Comparison of ENCODE assay signal across 1 cellular context in the genomic region with DNA sequence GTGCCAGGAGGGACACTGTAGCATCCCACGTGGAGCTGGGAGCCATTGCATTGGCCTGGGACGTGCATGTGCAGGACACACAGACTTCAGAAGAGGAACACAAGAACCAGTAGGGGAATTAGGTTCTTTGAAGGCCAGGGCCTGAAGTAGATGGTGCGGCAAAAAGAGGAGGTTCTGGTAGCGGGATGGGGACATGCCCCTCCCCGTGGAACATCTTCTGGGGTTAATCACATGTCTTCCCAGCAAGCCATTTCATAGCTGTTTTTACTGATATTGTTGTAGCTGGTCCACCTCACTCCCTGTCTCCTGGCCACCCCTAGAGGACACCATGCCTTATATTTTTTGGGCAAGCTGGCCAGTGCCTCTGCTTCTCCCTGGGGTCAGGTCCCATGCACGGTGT.
TF ChIP-seq lines count a peak whose summit lies in the region.

No MANE protein-coding gene starts in this region.

TF ChIP-seq in HCT116, 20 proteins besides CTCF, POLR2A, EP300 and RAD21 (continued from another document):
- TF ChIP-seq SP1 (IDR thresholded peaks at IDR 0.05; ENCODE audit: low read depth) = no peak
- no peak for TF ChIP-seq TCF7L2 (IDR thresholded peaks at IDR 0.05; ENCODE audit: borderline replicate concordance, extremely low read depth, insufficient read depth, insufficient read length)
- TF ChIP-seq, protein P1, sequence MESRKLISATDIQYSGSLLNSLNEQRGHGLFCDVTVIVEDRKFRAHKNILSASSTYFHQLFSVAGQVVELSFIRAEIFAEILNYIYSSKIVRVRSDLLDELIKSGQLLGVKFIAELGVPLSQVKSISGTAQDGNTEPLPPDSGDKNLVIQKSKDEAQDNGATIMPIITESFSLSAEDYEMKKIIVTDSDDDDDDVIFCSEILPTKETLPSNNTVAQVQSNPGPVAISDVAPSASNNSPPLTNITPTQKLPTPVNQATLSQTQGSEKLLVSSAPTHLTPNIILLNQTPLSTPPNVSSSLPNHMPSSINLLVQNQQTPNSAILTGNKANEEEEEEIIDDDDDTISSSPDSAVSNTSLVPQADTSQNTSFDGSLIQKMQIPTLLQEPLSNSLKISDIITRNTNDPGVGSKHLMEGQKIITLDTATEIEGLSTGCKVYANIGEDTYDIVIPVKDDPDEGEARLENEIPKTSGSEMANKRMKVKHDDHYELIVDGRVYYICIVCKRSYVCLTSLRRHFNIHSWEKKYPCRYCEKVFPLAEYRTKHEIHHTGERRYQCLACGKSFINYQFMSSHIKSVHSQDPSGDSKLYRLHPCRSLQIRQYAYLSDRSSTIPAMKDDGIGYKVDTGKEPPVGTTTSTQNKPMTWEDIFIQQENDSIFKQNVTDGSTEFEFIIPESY (IDR thresholded peaks at IDR 0.05; ENCODE audit: extremely low read depth, insufficient replicate concordance, low read length) = no peak
- no peak for TF ChIP-seq ZNF274 (IDR thresholded peaks at IDR 0.05; ENCODE audit: low read depth, low read length)
- TF ChIP-seq YY1 (IDR thresholded peaks at IDR 0.05; ENCODE audit: extremely low read depth, insufficient replicate concordance, low read depth, low read length) = no peak
- no peak for TF ChIP-seq EGR1 (IDR thresholded peaks at IDR 0.05; ENCODE audit: low read depth)
- no peak for TF ChIP-seq FOSL1 (IDR thresholded peaks at IDR 0.05; ENCODE audit: low read depth)
- no peak for TF ChIP-seq CBX3 (IDR thresholded peaks at IDR 0.05; ENCODE audit: low read depth)
- TF ChIP-seq CEBPB (IDR thresholded peaks at IDR 0.05; ENCODE audit: low read depth) = no peak
- TF ChIP-seq, protein P2, sequence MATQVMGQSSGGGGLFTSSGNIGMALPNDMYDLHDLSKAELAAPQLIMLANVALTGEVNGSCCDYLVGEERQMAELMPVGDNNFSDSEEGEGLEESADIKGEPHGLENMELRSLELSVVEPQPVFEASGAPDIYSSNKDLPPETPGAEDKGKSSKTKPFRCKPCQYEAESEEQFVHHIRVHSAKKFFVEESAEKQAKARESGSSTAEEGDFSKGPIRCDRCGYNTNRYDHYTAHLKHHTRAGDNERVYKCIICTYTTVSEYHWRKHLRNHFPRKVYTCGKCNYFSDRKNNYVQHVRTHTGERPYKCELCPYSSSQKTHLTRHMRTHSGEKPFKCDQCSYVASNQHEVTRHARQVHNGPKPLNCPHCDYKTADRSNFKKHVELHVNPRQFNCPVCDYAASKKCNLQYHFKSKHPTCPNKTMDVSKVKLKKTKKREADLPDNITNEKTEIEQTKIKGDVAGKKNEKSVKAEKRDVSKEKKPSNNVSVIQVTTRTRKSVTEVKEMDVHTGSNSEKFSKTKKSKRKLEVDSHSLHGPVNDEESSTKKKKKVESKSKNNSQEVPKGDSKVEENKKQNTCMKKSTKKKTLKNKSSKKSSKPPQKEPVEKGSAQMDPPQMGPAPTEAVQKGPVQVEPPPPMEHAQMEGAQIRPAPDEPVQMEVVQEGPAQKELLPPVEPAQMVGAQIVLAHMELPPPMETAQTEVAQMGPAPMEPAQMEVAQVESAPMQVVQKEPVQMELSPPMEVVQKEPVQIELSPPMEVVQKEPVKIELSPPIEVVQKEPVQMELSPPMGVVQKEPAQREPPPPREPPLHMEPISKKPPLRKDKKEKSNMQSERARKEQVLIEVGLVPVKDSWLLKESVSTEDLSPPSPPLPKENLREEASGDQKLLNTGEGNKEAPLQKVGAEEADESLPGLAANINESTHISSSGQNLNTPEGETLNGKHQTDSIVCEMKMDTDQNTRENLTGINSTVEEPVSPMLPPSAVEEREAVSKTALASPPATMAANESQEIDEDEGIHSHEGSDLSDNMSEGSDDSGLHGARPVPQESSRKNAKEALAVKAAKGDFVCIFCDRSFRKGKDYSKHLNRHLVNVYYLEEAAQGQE (IDR thresholded peaks at IDR 0.05; ENCODE audit: low read depth) = no peak
